In the genomic region with DNA sequence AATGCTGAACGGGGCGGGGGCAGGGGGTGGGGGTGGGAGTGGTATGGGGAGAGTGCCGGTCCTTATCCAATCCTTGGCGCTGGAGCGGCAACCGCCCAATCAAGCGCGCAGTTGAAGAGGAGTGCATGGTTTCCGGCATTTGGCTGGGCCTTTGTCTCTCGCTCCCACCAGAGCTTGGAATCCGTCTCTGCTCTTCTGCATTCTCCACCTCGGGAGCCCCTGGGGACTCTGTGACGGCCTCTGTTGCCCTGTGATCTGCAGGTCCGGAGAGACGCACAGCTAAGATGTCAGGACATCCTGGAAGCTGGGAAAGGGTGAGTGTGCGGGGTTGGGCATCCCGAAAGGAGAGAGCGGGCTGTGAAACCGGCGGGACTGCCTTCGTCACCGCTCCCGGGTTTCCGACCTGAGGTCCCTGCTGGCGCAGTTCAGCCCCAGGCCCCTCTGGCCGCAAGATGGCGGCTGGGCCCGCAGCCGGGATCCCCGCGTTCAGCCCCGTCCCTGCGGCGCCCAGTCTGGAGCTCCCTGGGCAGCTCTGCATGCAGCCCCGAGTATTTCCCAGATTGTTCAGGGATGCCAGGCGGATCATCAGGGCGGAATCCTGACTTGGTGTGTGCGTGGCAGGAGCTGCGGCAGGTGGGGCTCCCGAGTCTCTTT, we compare ENCODE assay signal across 8 cellular contexts. TPM values are rescaled to one million over a fixed set of nuclear protein-coding genes. Genes with fewer than 3 reads are reported as not detected.
DNase-seq lines count a peak whose midpoint lies in the region; ATAC-seq and TF ChIP-seq lines count a peak whose summit lies in the region.

No MANE protein-coding gene starts in this region.

- H3K27me3 ChIP-seq in CD8-positive, alpha-beta T cell (ENCODE audit: insufficient read depth, low read length): no peaks in the 10 kb centered on the region
- no peaks in the 10 kb centered on the region for H3K27me3 ChIP-seq in NT2/D1 (ENCODE audit: insufficient read depth, insufficient read length)

- POLR2A ChIA-PET in CD8-positive, alpha-beta T cell (lab: Charles Lee): interaction anchor here (0.7 to 3.2 kb wide), 17 partner anchors 10 to 916 kb away, joined by 3 to 23 read pairs (median 4); a partner anchor contains a TSS

- H3K9me3 Mint-ChIP-seq in CD8-positive, alpha-beta T cell: no peaks in the 10 kb centered on the region

- peaks cover 34% of the 10 kb centered on the region for H3K4me1 ChIP-seq in CD8-positive, alpha-beta T cell (ENCODE audit: insufficient read depth, low read length)
- H3K4me1 ChIP-seq in NT2/D1 (ENCODE audit: insufficient read depth, insufficient read length): no peaks in the 10 kb centered on the region

- H3K36me3 Mint-ChIP-seq in CD8-positive, alpha-beta T cell: peaks cover 28% of the 10 kb centered on the region

- peaks cover 48% of the 10 kb centered on the region for H3K4me1 Mint-ChIP-seq in CD8-positive, alpha-beta T cell (ENCODE audit: low read depth)

- H3K36me3 ChIP-seq in CD8-positive, alpha-beta T cell (ENCODE audit: insufficient read depth, low read length): peaks cover 4% of the 10 kb centered on the region
- peaks cover 43% of the 10 kb centered on the region for H3K36me3 ChIP-seq in NT2/D1 (ENCODE audit: insufficient read depth, insufficient read length, low read length)

- DNase-seq in CD8-positive, alpha-beta T cell: peak; percentile 70 to 90 (median 77)
- peak; percentile 90 for DNase-seq in HK-2 (ENCODE audit: unreplicated experiment)
- peak; percentile 89 for DNase-seq in NT2/D1 (ENCODE audit: low read depth, low spot score)
- peak; percentile 85 for DNase-seq in activated CD8-positive, alpha-beta memory T cell treated with anti-CD3 and anti-CD28 coated beads, Interleukin-2, amount 50 U/mL, for 48 hours
- peak; percentile 97 for DNase-seq in epidermal melanocyte (ENCODE audit: insufficient read length, low spot score)
- DNase-seq in middle frontal gyrus (ENCODE audit: extremely low spot score, low spot score): peak; percentile 81
- peak; percentile 59 to 66 for DNase-seq in stimulated activated CD8-positive, alpha-beta memory T cell treated with anti-CD3 and anti-CD28 coated beads, Interleukin-2, amount 100 ng/mL, for 1 hour (ENCODE audit: low read depth in 2 of 2)

- no peak for TF ChIP-seq CTCF in CD8-positive, alpha-beta T cell (IDR thresholded peaks at IDR 0.05)

- no peaks in the 10 kb centered on the region for H3K27me3 Mint-ChIP-seq in CD8-positive, alpha-beta T cell (ENCODE audit: low read depth)

- H3K9me3 ChIP-seq in CD8-positive, alpha-beta T cell (ENCODE audit: low read length): no peaks in the 10 kb centered on the region
- no peaks in the 10 kb centered on the region for H3K9me3 ChIP-seq in NT2/D1 (ENCODE audit: insufficient read depth, low read length)

- intact Hi-C loops in CD8-positive, alpha-beta T cell (cut with DNase I, micrococcal nuclease): loop anchor here (1.0 to 5.0 kb wide), 11 partner anchors 54 to 1401 kb away; a partner anchor contains a TSS

- CTCF ChIA-PET in CD8-positive, alpha-beta T cell (lab: Charles Lee): interaction anchor here (0.6 to 1.5 kb wide), 2 partner anchors 10 to 13 kb away, joined by 3 read pairs; no protein-coding TSS in a partner anchor

- H3K4me3 Mint-ChIP-seq in CD8-positive, alpha-beta T cell: peak overlapping the region; percentile 100

- peak overlapping the region; percentile 99 for H3K4me3 ChIP-seq in CD8-positive, alpha-beta T cell (ENCODE audit: low read depth, low read length)
- H3K4me3 ChIP-seq in NT2/D1 (ENCODE audit: insufficient read length, low read depth): peak overlapping the region; percentile 97

- peak overlapping the region; percentile 99 for H3K27ac Mint-ChIP-seq in CD8-positive, alpha-beta T cell

- peak; percentile 99 for ATAC-seq in CD8-positive, alpha-beta T cell
- ATAC-seq in GM19455 (IDR thresholded peaks at IDR 0.05; ENCODE audit: unreplicated experiment): peak; percentile 95

- peak overlapping the region; percentile 92 for H3K27ac ChIP-seq in CD8-positive, alpha-beta T cell (ENCODE audit: low read depth, low read length)

- peak overlapping the region; percentile 94 for H3K9ac ChIP-seq in NT2/D1 (ENCODE audit: insufficient read length, low read depth)

RNA-seq across cellular contexts. Expression of a gene that starts 53.6 kb away (rescaled TPM):
- 10 to 100 TPM; 11.2 to 14.2 TPM for total RNA-seq in CD8-positive, alpha-beta T cell

Comparison
In these comparisons a context has a peak if more than half of its experiments do, and no peak if none do; other contexts are left out.
1. Peak in every context shown above with its lines: DNase-seq, ATAC-seq, H3K4me3 ChIP-seq and H3K27ac ChIP-seq.